21 cellular contexts compared by ENCODE assay signal in the genomic region with DNA sequence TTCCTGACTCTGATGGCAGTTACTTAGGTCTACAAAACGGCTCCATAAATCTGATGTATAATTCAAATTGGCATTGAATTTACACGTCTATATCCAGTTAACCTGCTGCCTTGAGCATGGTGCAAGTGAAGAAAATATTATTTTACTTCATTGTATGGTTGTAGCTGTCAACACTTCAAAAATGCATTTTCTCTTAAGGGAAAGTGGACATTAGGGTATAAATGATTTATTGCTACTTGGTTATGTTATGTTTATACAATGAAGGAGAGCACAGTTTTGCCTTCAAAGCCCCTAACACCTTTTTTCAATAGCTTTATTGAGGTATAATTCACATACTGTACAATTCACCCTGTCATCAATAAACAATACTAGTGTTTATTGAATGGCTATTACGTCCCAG. TPM values are rescaled to one million over a fixed set of nuclear protein-coding genes. Genes with fewer than 3 reads are reported as not detected.
DNase-seq lines count a peak whose midpoint lies in the region; ATAC-seq and TF ChIP-seq lines count a peak whose summit lies in the region.
"Had no signal": no experiment of that assay in that cellular context is flagged by ENCODE, and none has a peak within 500 bp of the region (broad histone marks: within the 10 kb centered on the region; RNA-seq: fewer than 3 reads in every experiment).

No MANE protein-coding gene starts in this region.

- no peaks in the 10 kb centered on the region for H3K27me3 ChIP-seq in CD8-positive, alpha-beta memory T cell (ENCODE audit: insufficient read depth, low read length, poor library complexity, severe bottlenecking)
- H3K27me3 ChIP-seq in effector memory CD4-positive, alpha-beta T cell (replicated peaks; ENCODE audit: control insufficient read depth, insufficient read depth, low read length, poor library complexity, severe bottlenecking), result no peaks in the 10 kb centered on the region
- no peaks in the 10 kb centered on the region for H3K27me3 ChIP-seq in psoas muscle (ENCODE audit: insufficient read depth in 3 of 3, low read length in 2 of 3)
- H3K27me3 ChIP-seq: ascending aorta, neural progenitor cell, upper lobe of right lung had no signal

- CTCF ChIA-PET in activated CD4-positive, alpha-beta T cell treated with anti-CD3 and anti-CD28 coated beads, Interleukin-2, amount 10 ng/mL, durations not matched to agents 7 days and 5 days (lab: Charles Lee), result no interaction called here
- CTCF ChIA-PET in CD8-positive, alpha-beta memory T cell (lab: Charles Lee), result no interaction called here
- CTCF ChIA-PET in activated B cell treated with CpG ODN at 0.5 μM for 24 hours (lab: Charles Lee), result no interaction called here

- peak overlapping the region; percentile 99 for H3K27ac Mint-ChIP-seq in activated CD4-positive, alpha-beta T cell treated with anti-CD3 and anti-CD28 coated beads, Interleukin-2, amount 10 ng/mL, durations not matched to agents 7 days and 5 days
- peak overlapping the region; percentile 94 to 100 (median 99) for H3K27ac Mint-ChIP-seq in CD8-positive, alpha-beta memory T cell
- peak overlapping the region; percentile 100 for H3K27ac Mint-ChIP-seq in activated B cell treated with CpG ODN at 0.5 μM for 24 hours
- H3K27ac Mint-ChIP-seq: neural progenitor cell had no signal

- H3K9me3 ChIP-seq in CD8-positive, alpha-beta memory T cell (ENCODE audit: low read length), result no peaks in the 10 kb centered on the region
- no peaks in the 10 kb centered on the region for H3K9me3 ChIP-seq in effector memory CD4-positive, alpha-beta T cell (ENCODE audit: control insufficient read depth, low read length)
- no peaks in the 10 kb centered on the region for H3K9me3 ChIP-seq in psoas muscle
- H3K9me3 ChIP-seq: A549, ascending aorta, HAP-1, upper lobe of right lung had no signal

- H3K4me3 Mint-ChIP-seq in activated CD4-positive, alpha-beta T cell treated with anti-CD3 and anti-CD28 coated beads, Interleukin-2, amount 10 ng/mL, durations not matched to agents 7 days and 5 days, result peak overlapping the region; percentile 97
- peak overlapping the region in 6 of 7 donors; percentile 98 to 99 (median 99) for H3K4me3 Mint-ChIP-seq in CD8-positive, alpha-beta memory T cell
- no peak overlapping the region for H3K4me3 Mint-ChIP-seq in activated B cell treated with CpG ODN at 0.5 μM for 24 hours

- no peak for ATAC-seq in activated B cell treated with CpG ODN at 0.5 μM for 24 hours (ENCODE audit: low read depth)
- ATAC-seq in psoas muscle, result no peak
- ATAC-seq: A549, upper lobe of right lung had no signal

- intact Hi-C loops in activated B cell treated with CpG ODN at 0.5 μM for 24 hours (cut with micrococcal nuclease) (no loop called here), psoas muscle (cut with DNase I) (no loop called here)

- H3K27me3 Mint-ChIP-seq in activated CD4-positive, alpha-beta T cell treated with anti-CD3 and anti-CD28 coated beads, Interleukin-2, amount 10 ng/mL, durations not matched to agents 7 days and 5 days, result no peaks in the 10 kb centered on the region
- peaks cover 0 to 3% of the 10 kb centered on the region in 2 donors for H3K27me3 Mint-ChIP-seq in CD8-positive, alpha-beta memory T cell
- H3K27me3 Mint-ChIP-seq in activated B cell treated with CpG ODN at 0.5 μM for 24 hours, result no peaks in the 10 kb centered on the region

- no peak overlapping the region for H3K27ac ChIP-seq in CD8-positive, alpha-beta memory T cell (ENCODE audit: low read depth, low read length)
- H3K27ac ChIP-seq in effector memory CD4-positive, alpha-beta T cell (ENCODE audit: insufficient read depth, low read length, poor library complexity, severe bottlenecking), result peak overlapping the region; percentile 98
- no peak overlapping the region for H3K27ac ChIP-seq in psoas muscle
- H3K27ac ChIP-seq: neural progenitor cell had no signal

- DNase-seq in activated CD4-positive, alpha-beta T cell treated with anti-CD3 and anti-CD28 coated beads, Interleukin-2, amount 10 ng/mL, durations not matched to agents 7 days and 5 days, result no peak
- no peak for DNase-seq in activated CD4-positive, alpha-beta T cell treated with anti-CD3 and anti-CD28 coated beads, Interleukin-2, amount 50 U/mL, for 48 hours
- DNase-seq in CD8-positive, alpha-beta memory T cell, result no peak
- no peak for DNase-seq in activated B cell treated with CpG ODN at 0.5 μM for 24 hours
- no peak for DNase-seq in effector memory CD4-positive, alpha-beta T cell
- no peak for DNase-seq in NCI-H1694 treated with DMSO at 0.1 percent for 48 hours (lab: John Stamatoyannopoulos, UW)
- no peak for DNase-seq in ureter (ENCODE audit: low spot score)
- DNase-seq in psoas muscle, result no peak
- DNase-seq: activated CD4-positive, CD25-positive, alpha-beta regulatory T cell treated with anti-CD3 and anti-CD28 coated beads, Interleukin-2, amount 50 U/mL, for 72 hours; hippocampal formation; NCI-H1930; NCI-H446 treated with DMSO at 0.1 percent for 48 hours; SHP77 treated with DMSO at 0.1 percent for 48 hours; stimulated activated CD4-positive, alpha-beta T cell treated with anti-CD3 and anti-CD28 coated beads, Interleukin-15, amount 100 ng/mL, for 24 hours; stimulated activated naive CD4-positive, alpha-beta T cell treated with Interleukin-2 at 50 U/mL for 16 hours; T1000; upper lobe of right lung had no signal

- 93 to 97% (median 96%) methylated on average over 3 of the region's 3 CpGs for WGBS in psoas muscle, 3 donors

- H3K36me3 ChIP-seq in CD8-positive, alpha-beta memory T cell (ENCODE audit: insufficient read depth, low read length), result no peaks in the 10 kb centered on the region
- peaks cover 4% of the 10 kb centered on the region for H3K36me3 ChIP-seq in effector memory CD4-positive, alpha-beta T cell (ENCODE audit: control insufficient read depth, insufficient read depth, low read length)
- no peaks in the 10 kb centered on the region for H3K36me3 ChIP-seq in psoas muscle (ENCODE audit: insufficient read depth in 1 of 2, low read depth in 1 of 2)
- H3K36me3 ChIP-seq: ascending aorta, neural progenitor cell, upper lobe of right lung had no signal

- H3K4me3 ChIP-seq in CD8-positive, alpha-beta memory T cell (ENCODE audit: low read length), result no peak overlapping the region
- H3K4me3 ChIP-seq in effector memory CD4-positive, alpha-beta T cell (ENCODE audit: insufficient read depth, low read depth, low read length, poor library complexity, severe bottlenecking), result no peak overlapping the region
- H3K4me3 ChIP-seq in psoas muscle, result no peak overlapping the region
- H3K4me3 ChIP-seq: A549, HAP-1, neural progenitor cell had no signal

- H3K4me1 ChIP-seq in CD8-positive, alpha-beta memory T cell (ENCODE audit: insufficient read depth, low read length), result peaks cover 48% of the 10 kb centered on the region
- no peaks in the 10 kb centered on the region for H3K4me1 ChIP-seq in effector memory CD4-positive, alpha-beta T cell (ENCODE audit: control insufficient read depth, insufficient read depth, low read length, poor library complexity, severe bottlenecking)
- H3K4me1 ChIP-seq in psoas muscle, result peaks cover 21% of the 10 kb centered on the region

- peaks cover 24% of the 10 kb centered on the region for H3K36me3 Mint-ChIP-seq in activated CD4-positive, alpha-beta T cell treated with anti-CD3 and anti-CD28 coated beads, Interleukin-2, amount 10 ng/mL, durations not matched to agents 7 days and 5 days (ENCODE audit: low read depth)
- H3K36me3 Mint-ChIP-seq in CD8-positive, alpha-beta memory T cell, result peaks cover 0 to 18% (median 2%) of the 10 kb centered on the region in 3 donors
- H3K36me3 Mint-ChIP-seq in activated B cell treated with CpG ODN at 0.5 μM for 24 hours (ENCODE audit: low read depth), result peaks cover 16% of the 10 kb centered on the region
- H3K36me3 Mint-ChIP-seq: neural progenitor cell had no signal

- peaks cover 33% of the 10 kb centered on the region for H3K4me1 Mint-ChIP-seq in activated CD4-positive, alpha-beta T cell treated with anti-CD3 and anti-CD28 coated beads, Interleukin-2, amount 10 ng/mL, durations not matched to agents 7 days and 5 days
- peaks cover 39 to 52% (median 40%) of the 10 kb centered on the region in 3 donors for H3K4me1 Mint-ChIP-seq in CD8-positive, alpha-beta memory T cell
- H3K4me1 Mint-ChIP-seq in activated B cell treated with CpG ODN at 0.5 μM for 24 hours, result peaks cover 34% of the 10 kb centered on the region

- POLR2A ChIA-PET in activated CD4-positive, alpha-beta T cell treated with anti-CD3 and anti-CD28 coated beads, Interleukin-2, amount 10 ng/mL, durations not matched to agents 7 days and 5 days (lab: Charles Lee), result no interaction called here
- POLR2A ChIA-PET in CD8-positive, alpha-beta memory T cell (lab: Charles Lee), result no interaction called here
- POLR2A ChIA-PET in activated B cell treated with CpG ODN at 0.5 μM for 24 hours (lab: Charles Lee), result interaction anchor here (0.7 to 2.8 kb wide), 2 partner anchors 92 to 345 kb away, joined by 4 to 41 read pairs; no protein-coding TSS in a partner anchor

- no peak for TF ChIP-seq CTCF in activated B cell treated with CpG ODN at 0.5 μM for 24 hours (IDR thresholded peaks at IDR 0.05)
- TF ChIP-seq CTCF in psoas muscle (IDR thresholded peaks at IDR 0.05), result no peak

- peaks cover 5% of the 10 kb centered on the region for H3K9me3 Mint-ChIP-seq in activated CD4-positive, alpha-beta T cell treated with anti-CD3 and anti-CD28 coated beads, Interleukin-2, amount 10 ng/mL, durations not matched to agents 7 days and 5 days
- H3K9me3 Mint-ChIP-seq in CD8-positive, alpha-beta memory T cell, result no peaks in the 10 kb centered on the region
- no peaks in the 10 kb centered on the region for H3K9me3 Mint-ChIP-seq in activated B cell treated with CpG ODN at 0.5 μM for 24 hours
- H3K9me3 Mint-ChIP-seq: neural progenitor cell had no signal

RNA-seq across cellular contexts. Expression of a gene that starts 2.0 kb away (rescaled TPM):
- 100 to 1,000 TPM; 162 to 167 TPM for total RNA-seq in activated CD4-positive, alpha-beta T cell treated with anti-CD3 and anti-CD28 coated beads, Interleukin-2, amount 10 ng/mL, durations not matched to agents 7 days and 5 days
- total RNA-seq in CD8-positive, alpha-beta memory T cell, result 10 to 100 TPM; 90.9 to 99.0 TPM
- 59.5 TPM for polyA plus RNA-seq in CD8-positive, alpha-beta memory T cell
- total RNA-seq in activated B cell treated with CpG ODN at 0.5 μM for 24 hours (122 and 150 TPM in 2 replicates), ureter (91.1 TPM), psoas muscle (10 to 100 TPM; 41.4 to 65.6 (median 50.9) TPM)
- 10 to 100 TPM; 27.6 to 49.2 (median 28.9) TPM for polyA plus RNA-seq in psoas muscle
